ENCODE assay signal across 15 cellular contexts in genomic region chr7:129768614-129769399, GRCh38.
DNase-seq lines count a peak whose midpoint lies in the region; ATAC-seq and TF ChIP-seq lines count a peak whose summit lies in the region.
"Had no signal": no experiment of that assay in that cellular context is flagged by ENCODE, and none has a peak within 500 bp of the region (broad histone marks: within the 10 kb centered on the region; RNA-seq: fewer than 3 reads in every experiment).

No MANE protein-coding gene starts in this region.

- no peak for DNase-seq in CD8-positive, alpha-beta memory T cell
- DNase-seq in H9: no peak
- no peak for DNase-seq in NT2/D1 (ENCODE audit: low read depth, low spot score)
- no peak for DNase-seq in glutamatergic neuron
- no peak for DNase-seq in stimulated activated CD4-positive, alpha-beta T cell treated with anti-CD3 and anti-CD28 coated beads, Interleukin-4, amount 100 ng/mL, for 24 hours
- DNase-seq in activated naive CD4-positive, alpha-beta T cell treated with anti-CD3 and anti-CD28 coated beads, Interleukin-2, amount 50 U/mL, for 72 hours (ENCODE audit: low spot score in 2 of 2): no peak
- no peak for DNase-seq in NCI-H69 (lab: John Stamatoyannopoulos, UW)
- DNase-seq: AML-193; CD4-positive, alpha-beta T cell; GF-D8; NCI-H1694; NCI-H2171 treated with DMSO at 0.1 percent for 48 hours; NCI-H510A treated with DMSO at 0.1 percent for 48 hours; T-helper 1 cell had no signal

- no peak overlapping the region for H3K56ac ChIP-seq in H9 (ENCODE audit: insufficient read length, low read depth, low read length)

- H3K23me2 ChIP-seq in H9 (ENCODE audit: insufficient read length, low read depth, low read length, poor library complexity, severe bottlenecking): no peaks in the 10 kb centered on the region

- no peak overlapping the region for H2BK120ac ChIP-seq in H9 (ENCODE audit: low read depth, low read length, poor library complexity, severe bottlenecking)

- peak overlapping the region; percentile 78 for H3K27ac ChIP-seq in CD8-positive, alpha-beta memory T cell (ENCODE audit: low read depth, low read length)
- H3K27ac ChIP-seq in H9 (ENCODE audit: insufficient read length, low read depth, low read length): no peak overlapping the region
- H3K27ac ChIP-seq: PC-9 had no signal

- no peak overlapping the region for H3T11ph ChIP-seq in H9 (ENCODE audit: low read length)

- no peak overlapping the region for H3K4me2 ChIP-seq in H9 (ENCODE audit: insufficient read depth, insufficient read length, low read length)
- H3K4me2 ChIP-seq: PC-9 had no signal

- no peak overlapping the region for H2BK20ac ChIP-seq in H9 (ENCODE audit: low read depth, low read length, poor library complexity, severe bottlenecking)

- no peak overlapping the region for H3K9ac ChIP-seq in H9 (ENCODE audit: extremely low read depth, insufficient read length, low read length)
- H3K9ac ChIP-seq in NT2/D1 (ENCODE audit: insufficient read length, low read depth): peak overlapping the region; percentile 21

- H3K4me3 Mint-ChIP-seq in CD8-positive, alpha-beta memory T cell: no peak overlapping the region
- H3K4me3 Mint-ChIP-seq in H9: peak overlapping the region in 1 of 2 experiments; percentile 16; a peak in 2 of 5 replicates
- peak overlapping the region; percentile 12 for H3K4me3 Mint-ChIP-seq in glutamatergic neuron (ENCODE audit: unreplicated experiment)
- H3K4me3 Mint-ChIP-seq: CD4-positive, alpha-beta T cell had no signal

- no peak for TF ChIP-seq CTCF in H9 (conservative IDR thresholded peaks at IDR 0.05)
- TF ChIP-seq CTCF in glutamatergic neuron (IDR thresholded peaks at IDR 0.05; ENCODE audit: partially characterized antibody, unreplicated experiment): no peak

- H3K9me3 ChIP-seq in CD8-positive, alpha-beta memory T cell (ENCODE audit: low read length): no peaks in the 10 kb centered on the region
- H3K9me3 ChIP-seq in H9 (ENCODE audit: control insufficient read depth, low read depth, low read length) (no peaks in the 10 kb centered on the region), NT2/D1 (ENCODE audit: insufficient read depth, low read length) (no peaks in the 10 kb centered on the region)

- no peak overlapping the region for H2BK15ac ChIP-seq in H9 (ENCODE audit: low read depth, low read length)

- POLR2A ChIA-PET in CD8-positive, alpha-beta memory T cell (lab: Charles Lee): interaction anchor here (0.5 kb wide), 1 partner anchor 236 kb away, joined by 3 read pairs; no protein-coding TSS in a partner anchor

- H3K27me3 ChIP-seq in CD8-positive, alpha-beta memory T cell (ENCODE audit: insufficient read depth, low read length, poor library complexity, severe bottlenecking): no peaks in the 10 kb centered on the region
- H3K27me3 ChIP-seq in H9 (ENCODE audit: insufficient read depth, low read length) (no peaks in the 10 kb centered on the region), NT2/D1 (ENCODE audit: insufficient read depth, insufficient read length) (no peaks in the 10 kb centered on the region)

- H3K9me3 Mint-ChIP-seq in CD8-positive, alpha-beta memory T cell: no peaks in the 10 kb centered on the region
- no peaks in the 10 kb centered on the region for H3K9me3 Mint-ChIP-seq in H9
- H3K9me3 Mint-ChIP-seq in glutamatergic neuron (ENCODE audit: unreplicated experiment): peaks cover 37% of the 10 kb centered on the region
- no peaks in the 10 kb centered on the region for H3K9me3 Mint-ChIP-seq in activated naive CD4-positive, alpha-beta T cell treated with anti-CD3 and anti-CD28 coated beads, Interleukin-2, amount 50 U/mL, for 72 hours
- H3K9me3 Mint-ChIP-seq: CD4-positive, alpha-beta T cell had no signal

- H4K5ac ChIP-seq in H9 (ENCODE audit: insufficient read length, low read depth, low read length): no peak overlapping the region

- peaks cover 0 to 13% (median 5%) of the 10 kb centered on the region in 3 donors for H3K4me1 Mint-ChIP-seq in CD8-positive, alpha-beta memory T cell
- H3K4me1 Mint-ChIP-seq in H9: peaks cover 33 to 44% of the 10 kb centered on the region in 2 experiments
- peaks cover 43% of the 10 kb centered on the region for H3K4me1 Mint-ChIP-seq in glutamatergic neuron (ENCODE audit: low read depth, unreplicated experiment)

- no peaks in the 10 kb centered on the region for H4K20me1 ChIP-seq in H9 (ENCODE audit: control insufficient read depth, insufficient read depth, insufficient read length)

- H4K91ac ChIP-seq in H9 (ENCODE audit: insufficient read length, low read depth, low read length): no peak overlapping the region

- H2BK5ac ChIP-seq in H9 (ENCODE audit: insufficient read length, low read length): no peak overlapping the region

- no peak overlapping the region for H2BK12ac ChIP-seq in H9 (ENCODE audit: insufficient read length, low read depth, low read length)

- peaks cover 3 to 4% of the 10 kb centered on the region in 2 donors for H3K27me3 Mint-ChIP-seq in CD8-positive, alpha-beta memory T cell
- H3K27me3 Mint-ChIP-seq in H9 (ENCODE audit: low read depth) (peaks cover 15% of the 10 kb centered on the region), glutamatergic neuron (ENCODE audit: unreplicated experiment) (peaks cover 34% of the 10 kb centered on the region)

- no peak overlapping the region for H4K8ac ChIP-seq in H9 (replicated peaks; ENCODE audit: insufficient read length, low read depth, low read length)

- peak overlapping the region in 1 of 8 donors; percentile 51 for H3K27ac Mint-ChIP-seq in CD8-positive, alpha-beta memory T cell
- H3K27ac Mint-ChIP-seq in H9 (peak overlapping the region in 2 of 3 experiments; percentile 22 to 40; a peak in 2 of 7 replicates), glutamatergic neuron (ENCODE audit: unreplicated experiment) (peak overlapping the region; percentile 43)
- peak overlapping the region in 1 of 2 donors; percentile 12 for H3K27ac Mint-ChIP-seq in activated naive CD4-positive, alpha-beta T cell treated with anti-CD3 and anti-CD28 coated beads, Interleukin-2, amount 50 U/mL, for 72 hours
- H3K27ac Mint-ChIP-seq: CD4-positive, alpha-beta T cell had no signal

- no peaks in the 10 kb centered on the region for H3K79me1 ChIP-seq in H9 (ENCODE audit: insufficient read depth, low read depth, low read length, poor library complexity, severe bottlenecking)

- CTCF ChIA-PET in CD8-positive, alpha-beta memory T cell (lab: Charles Lee): no interaction called here

- no peak overlapping the region for H3K4ac ChIP-seq in H9 (ENCODE audit: low read depth, low read length)

- no peak overlapping the region for H3K18ac ChIP-seq in H9 (ENCODE audit: insufficient read length, low read depth, low read length)

- H3K23ac ChIP-seq in H9 (ENCODE audit: insufficient read length, low read depth, low read length): no peak overlapping the region

- H2AFZ ChIP-seq in H9 (ENCODE audit: low read length): no peak overlapping the region
- H2AFZ ChIP-seq: PC-9 had no signal

- no peaks in the 10 kb centered on the region for H3K36me3 ChIP-seq in CD8-positive, alpha-beta memory T cell (ENCODE audit: insufficient read depth, low read length)
- H3K36me3 ChIP-seq in NT2/D1 (ENCODE audit: insufficient read depth, insufficient read length, low read length): no peaks in the 10 kb centered on the region

- H3K14ac ChIP-seq in H9 (ENCODE audit: insufficient read depth, low read length): no peak overlapping the region

- ATAC-seq in activated naive CD4-positive, alpha-beta T cell treated with anti-CD3 and anti-CD28 coated beads, Interleukin-2, amount 50 U/mL, for 72 hours: no peak

- H3K4me3 ChIP-seq in CD8-positive, alpha-beta memory T cell (ENCODE audit: low read length): no peak overlapping the region
- H3K4me3 ChIP-seq in NT2/D1 (ENCODE audit: insufficient read length, low read depth): no peak overlapping the region
- H3K4me3 ChIP-seq: PC-9 had no signal

- no peaks in the 10 kb centered on the region for H3K36me3 Mint-ChIP-seq in CD8-positive, alpha-beta memory T cell
- H3K36me3 Mint-ChIP-seq in H9 (ENCODE audit: insufficient read depth in 1 of 3, low read depth in 3 of 3) (peaks cover 5 to 34% (median 14%) of the 10 kb centered on the region in 3 experiments; a peak in 4 of 7 replicates), glutamatergic neuron (ENCODE audit: unreplicated experiment) (peaks cover 4% of the 10 kb centered on the region)
- H3K36me3 Mint-ChIP-seq in activated naive CD4-positive, alpha-beta T cell treated with anti-CD3 and anti-CD28 coated beads, Interleukin-2, amount 50 U/mL, for 72 hours: no peaks in the 10 kb centered on the region

- H2AK5ac ChIP-seq in H9 (ENCODE audit: insufficient read length, low read length): no peak overlapping the region

- no peaks in the 10 kb centered on the region for H3K79me2 ChIP-seq in H9 (ENCODE audit: insufficient read depth, low read length)

- H3K4me1 ChIP-seq in CD8-positive, alpha-beta memory T cell (ENCODE audit: insufficient read depth, low read length): no peaks in the 10 kb centered on the region
- H3K4me1 ChIP-seq in H9 (ENCODE audit: insufficient read depth, low read length) (peaks cover 7% of the 10 kb centered on the region; the same call in 1 of the 2 replicates), NT2/D1 (ENCODE audit: insufficient read depth, insufficient read length) (peaks cover 34% of the 10 kb centered on the region)

- no CpG with 5 or more reads among the region's 17 CpGs for WGBS in H9 (ENCODE audit: extremely low coverage, insufficient read length, low lambda C conversion rate)
